Comparison of ENCODE assay signal across 8 cellular contexts in genomic region chr19:676343-677105, GRCh38. TPM values are rescaled to one million over a fixed set of nuclear protein-coding genes. Genes with fewer than 3 reads are reported as not detected.
DNase-seq lines count a peak whose midpoint lies in the region; ATAC-seq and TF ChIP-seq lines count a peak whose summit lies in the region.

Gene FSTL3, plus strand, starts transcription at chr19:676392. Its CDS starts 32 bp downstream, at chr19:676424.

- H3K27ac Mint-ChIP-seq in natural killer cell: no peak within 1 kb of the TSS
- no peak within 1 kb of the TSS for H3K27ac Mint-ChIP-seq in natural killer cell treated with Interleukin-12 subunit alpha and Interleukin-12 subunit beta and Interleukin-15 and Interleukin-18, amount 100 ng/mL, for 72 hours
- H3K27ac Mint-ChIP-seq in stimulated activated effector memory CD8-positive, alpha-beta T cell treated with anti-CD3 and anti-CD28 coated beads, Interleukin-12 subunit alpha, Interleukin-12 subunit beta, amount 100 ng/mL, for 72 hours: no peak within 1 kb of the TSS

- peak within 1 kb of the TSS; percentile 67 to 70 for H3K4me3 ChIP-seq in muscle layer of duodenum (ENCODE audit: low read depth in 1 of 2, low read length in 2 of 2)

- peaks cover 0 to 12% of the 10 kb centered on the region in 2 donors for H3K27me3 Mint-ChIP-seq in natural killer cell (ENCODE audit: low read depth in 2 of 2)
- peaks cover 6 to 10% of the 10 kb centered on the region in 2 donors for H3K27me3 Mint-ChIP-seq in natural killer cell treated with Interleukin-12 subunit alpha and Interleukin-12 subunit beta and Interleukin-15 and Interleukin-18, amount 100 ng/mL, for 72 hours

- H3K27ac ChIP-seq in muscle layer of duodenum (ENCODE audit: low read length): peak within 1 kb of the TSS; percentile 91

- no peak for TF ChIP-seq CTCF in natural killer cell (IDR thresholded peaks at IDR 0.05)

- in situ Hi-C loops in endometrial microvascular endothelial cells (cut with HindIII; ENCODE audit: inconsistent ontology term, low pct_unique_long_range_greater_than_20kb, low sequenced_read_pairs): no loop called here

- no peaks in the 10 kb centered on the region for H3K36me3 ChIP-seq in muscle layer of duodenum (ENCODE audit: control insufficient read depth in 1 of 2, insufficient read depth in 2 of 2, low read length in 2 of 2)

- H3K9me3 ChIP-seq in muscle layer of duodenum (ENCODE audit: control insufficient read depth in 1 of 2, low read length in 2 of 2): no peaks in the 10 kb centered on the region

- H3K4me3 Mint-ChIP-seq in natural killer cell: peak within 1 kb of the TSS; percentile 25
- H3K4me3 Mint-ChIP-seq in natural killer cell treated with Interleukin-12 subunit alpha and Interleukin-12 subunit beta and Interleukin-15 and Interleukin-18, amount 100 ng/mL, for 72 hours: no peak within 1 kb of the TSS
- no peak within 1 kb of the TSS for H3K4me3 Mint-ChIP-seq in stimulated activated effector memory CD8-positive, alpha-beta T cell treated with anti-CD3 and anti-CD28 coated beads, Interleukin-12 subunit alpha, Interleukin-12 subunit beta, amount 100 ng/mL, for 72 hours

- no peaks in the 10 kb centered on the region for H3K27me3 ChIP-seq in muscle layer of duodenum (ENCODE audit: low read depth, low read length)

- peaks cover 5 to 11% of the 10 kb centered on the region in 2 donors for H3K4me1 Mint-ChIP-seq in natural killer cell
- H3K4me1 Mint-ChIP-seq in natural killer cell treated with Interleukin-12 subunit alpha and Interleukin-12 subunit beta and Interleukin-15 and Interleukin-18, amount 100 ng/mL, for 72 hours (ENCODE audit: low read depth in 2 of 2): peaks cover 0 to 5% of the 10 kb centered on the region in 2 donors
- H3K4me1 Mint-ChIP-seq in stimulated activated effector memory CD8-positive, alpha-beta T cell treated with anti-CD3 and anti-CD28 coated beads, Interleukin-12 subunit alpha, Interleukin-12 subunit beta, amount 100 ng/mL, for 72 hours: peaks cover 8% of the 10 kb centered on the region

- intact Hi-C loops in natural killer cell (cut with micrococcal nuclease): no loop called here

- peaks cover 0 to 27% of the 10 kb centered on the region in 2 donors for H3K4me1 ChIP-seq in muscle layer of duodenum (ENCODE audit: control insufficient read depth in 1 of 2, insufficient read depth in 2 of 2, low read length in 2 of 2)

- ATAC-seq in natural killer cell: no peak
- ATAC-seq in natural killer cell treated with Interleukin-12 subunit alpha and Interleukin-12 subunit beta and Interleukin-15 and Interleukin-18, amount 100 ng/mL, for 72 hours: no peak
- no peak for ATAC-seq in GM19397 (IDR thresholded peaks at IDR 0.05; ENCODE audit: unreplicated experiment)
- no peak for ATAC-seq in stimulated activated effector memory CD8-positive, alpha-beta T cell treated with anti-CD3 and anti-CD28 coated beads, Interleukin-12 subunit alpha, Interleukin-12 subunit beta, amount 100 ng/mL, for 72 hours

- H3K36me3 Mint-ChIP-seq in natural killer cell: no peaks in the 10 kb centered on the region
- no peaks in the 10 kb centered on the region for H3K36me3 Mint-ChIP-seq in natural killer cell treated with Interleukin-12 subunit alpha and Interleukin-12 subunit beta and Interleukin-15 and Interleukin-18, amount 100 ng/mL, for 72 hours
- H3K36me3 Mint-ChIP-seq in stimulated activated effector memory CD8-positive, alpha-beta T cell treated with anti-CD3 and anti-CD28 coated beads, Interleukin-12 subunit alpha, Interleukin-12 subunit beta, amount 100 ng/mL, for 72 hours: peaks cover 8% of the 10 kb centered on the region

- no peak for DNase-seq in natural killer cell
- DNase-seq in natural killer cell treated with Interleukin-12 subunit alpha and Interleukin-12 subunit beta and Interleukin-15 and Interleukin-18, amount 100 ng/mL, for 72 hours (ENCODE audit: low spot score): no peak
- no peak for DNase-seq in stimulated activated effector memory CD8-positive, alpha-beta T cell treated with anti-CD3 and anti-CD28 coated beads, Interleukin-12 subunit alpha, Interleukin-12 subunit beta, amount 100 ng/mL, for 72 hours (ENCODE audit: low spot score in 2 of 2)
- no peak for DNase-seq in GF-D8 (lab: John Stamatoyannopoulos, UW)
- no peak for DNase-seq in NCI-H1930 (lab: John Stamatoyannopoulos, UW)

- H3K9me3 Mint-ChIP-seq in natural killer cell: no peaks in the 10 kb centered on the region
- no peaks in the 10 kb centered on the region for H3K9me3 Mint-ChIP-seq in natural killer cell treated with Interleukin-12 subunit alpha and Interleukin-12 subunit beta and Interleukin-15 and Interleukin-18, amount 100 ng/mL, for 72 hours
- no peaks in the 10 kb centered on the region for H3K9me3 Mint-ChIP-seq in stimulated activated effector memory CD8-positive, alpha-beta T cell treated with anti-CD3 and anti-CD28 coated beads, Interleukin-12 subunit alpha, Interleukin-12 subunit beta, amount 100 ng/mL, for 72 hours

RNA-seq across cellular contexts. Expression of gene FSTL3, which starts in this region (rescaled TPM):
- total RNA-seq in natural killer cell (1 to 10 TPM; 1.5 to 1.9 (median 1.5) TPM), endometrial microvascular endothelial cells (ENCODE audit: inconsistent ontology term) (55.0 TPM)
- total RNA-seq in natural killer cell treated with Interleukin-12 subunit alpha and Interleukin-12 subunit beta and Interleukin-15 and Interleukin-18, amount 100 ng/mL, for 72 hours: 1 to 10 TPM; 1.7 to 3.6 TPM

Comparison
In these comparisons a context has a peak if more than half of its experiments do, and no peak if none do; other contexts are left out.
1. RNA of gene FSTL3 (total RNA-seq): 55.0 TPM in endometrial microvascular endothelial cells (single experiment); 1.7 to 3.6 TPM in natural killer cell treated with Interleukin-12 subunit alpha and Interleukin-12 subunit beta and Interleukin-15 and Interleukin-18, amount 100 ng/mL, for 72 hours and 1.5 to 1.9 TPM in natural killer cell; every median in the first group is over 10 times any median in the second.